Comparison of ENCODE assay signal across 31 cellular contexts in the genomic region with DNA sequence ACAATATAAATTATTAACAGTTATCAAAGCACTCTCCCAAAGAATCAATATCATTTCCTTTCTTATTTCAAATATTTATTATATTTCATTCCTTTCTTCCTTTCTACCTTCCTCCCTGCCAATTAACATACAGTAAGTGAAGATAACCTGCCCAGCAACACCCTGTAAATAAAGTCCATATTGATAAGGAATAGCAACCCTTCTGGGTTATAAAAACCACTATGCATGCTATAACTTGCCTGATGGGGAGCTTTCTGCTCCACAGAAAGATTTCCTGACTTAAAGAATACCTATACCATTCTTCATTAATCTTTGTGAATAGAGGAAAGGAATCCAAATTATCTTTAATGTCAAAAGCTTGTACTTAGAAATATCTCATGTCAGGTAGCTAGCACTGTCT.
"Had no signal": no experiment of that assay in that cellular context is flagged by ENCODE, and none has a peak within 500 bp of the region (broad histone marks: within the 10 kb centered on the region; RNA-seq: fewer than 3 reads in every experiment).

No MANE protein-coding gene starts in this region.

- H3K4me1 ChIP-seq: esophagus muscularis mucosa, gastroesophageal sphincter, heart right ventricle had no signal

- H3K36me3 ChIP-seq: brain microvascular endothelial cell had no signal

- H3K27me3 ChIP-seq: brain microvascular endothelial cell, esophagus muscularis mucosa, gastroesophageal sphincter, heart right ventricle had no signal

- H3K4me3 Mint-ChIP-seq: activated B cell treated with CpG ODN at 0.5 μM for 24 hours; activated CD8-positive, alpha-beta T cell treated with anti-CD3 and anti-CD28 coated beads for 36 hours; activated naive CD8-positive, alpha-beta T cell; activated T-cell treated with anti-CD3 and anti-CD28 coated beads, Interleukin-2, amount 50 U/mL, for 4 hours; activated T-helper 17 cell treated with anti-CD3 and anti-CD28 coated beads, Interleukin-2, amount 50 U/mL, for 72 hours; effector memory CD8-positive, alpha-beta T cell; T-helper 17 cell; T-helper 2 cell treated with Interferon-gamma antibody and Interleukin-4, amounts not matched to agents 5 μg/mL and 100 μg/mL, for 36 hours had no signal

- ATAC-seq: activated CD4-positive, CD25-positive, alpha-beta regulatory T cell treated with anti-CD3 and anti-CD28 coated beads, Interleukin-2, amount 50 U/mL, for 24 hours; activated CD8-positive, alpha-beta T cell treated with anti-CD3 and anti-CD28 coated beads for 36 hours; activated T-cell treated with anti-CD3 and anti-CD28 coated beads, Interleukin-2, amount 50 U/mL, for 4 hours; activated T-helper 17 cell treated with anti-CD3 and anti-CD28 coated beads, Interleukin-2, amount 50 U/mL, for 72 hours; effector memory CD8-positive, alpha-beta T cell; gastroesophageal sphincter; heart right ventricle; T-helper 17 cell had no signal

- H3K9me3 ChIP-seq: esophagus muscularis mucosa, gastroesophageal sphincter had no signal

- H3K4me1 Mint-ChIP-seq: activated B cell treated with CpG ODN at 0.5 μM for 24 hours; activated T-helper 17 cell treated with anti-CD3 and anti-CD28 coated beads, Interleukin-2, amount 50 U/mL, for 72 hours; T-helper 17 cell had no signal

- H3K9me3 Mint-ChIP-seq: activated CD8-positive, alpha-beta T cell treated with anti-CD3 and anti-CD28 coated beads for 36 hours; activated T-cell treated with anti-CD3 and anti-CD28 coated beads, Interleukin-2, amount 50 U/mL, for 4 hours; activated T-helper 17 cell treated with anti-CD3 and anti-CD28 coated beads, Interleukin-2, amount 50 U/mL, for 72 hours; effector memory CD8-positive, alpha-beta T cell; T-helper 2 cell treated with Interferon-gamma antibody and Interleukin-4, amounts not matched to agents 5 μg/mL and 100 μg/mL, for 36 hours had no signal

- H3K4me3 ChIP-seq: esophagus muscularis mucosa, gastroesophageal sphincter, heart right ventricle had no signal

- H3K27ac ChIP-seq: brain microvascular endothelial cell, esophagus muscularis mucosa, gastroesophageal sphincter, heart right ventricle, WERI-Rb-1 had no signal

- DNase-seq: activated B cell treated with CpG ODN at 0.5 μM for 24 hours; activated CD4-positive, alpha-beta T cell treated with anti-CD3 and anti-CD28 coated beads for 48 hours; activated CD4-positive, alpha-beta T cell treated with anti-CD3 and anti-CD28 coated beads, Interleukin-2, amount 50 U/mL, for 1 hour; activated CD4-positive, alpha-beta T cell treated with anti-CD3 and anti-CD28 coated beads, Interleukin-2, amount 50 U/mL, for 48 hours; activated CD8-positive, alpha-beta memory T cell treated with anti-CD3 and anti-CD28 coated beads for 24 hours; activated CD8-positive, alpha-beta T cell treated with anti-CD3 and anti-CD28 coated beads for 36 hours; activated effector memory CD4-positive, alpha-beta T cell treated with Interleukin-2 at 50 U/mL for 16 hours; activated gamma-delta T cell treated with Interleukin-2 at 50 U/mL for 16 hours; activated naive CD4-positive, alpha-beta T cell treated with anti-CD3 and anti-CD28 coated beads, Interleukin-2, amount 50 U/mL, for 16 hours; activated naive CD4-positive, alpha-beta T cell treated with Interleukin-2 at 50 U/mL for 16 hours; activated T-cell treated with anti-CD3 and anti-CD28 coated beads, Interleukin-2, amount 50 U/mL, for 4 hours; amniotic stem cell; anterior cingulate cortex; brain microvascular endothelial cell; caudate nucleus; cortex of kidney; effector CD4-positive, alpha-beta T cell; effector memory CD8-positive, alpha-beta T cell; erythroblast; foreskin melanocyte; heart right ventricle; T-helper 1 cell; T-helper 17 cell; T1000; WERI-Rb-1 had no signal

- H3K27ac Mint-ChIP-seq: activated B cell treated with CpG ODN at 0.5 μM for 24 hours; activated CD8-positive, alpha-beta T cell treated with anti-CD3 and anti-CD28 coated beads for 36 hours; activated naive CD8-positive, alpha-beta T cell; activated T-helper 17 cell treated with anti-CD3 and anti-CD28 coated beads, Interleukin-2, amount 50 U/mL, for 72 hours; effector memory CD8-positive, alpha-beta T cell; T-helper 17 cell; T-helper 2 cell treated with Interferon-gamma antibody and Interleukin-4, amounts not matched to agents 5 μg/mL and 100 μg/mL, for 36 hours had no signal

- H3K27me3 Mint-ChIP-seq: activated B cell treated with CpG ODN at 0.5 μM for 24 hours; activated CD8-positive, alpha-beta T cell treated with anti-CD3 and anti-CD28 coated beads for 36 hours; activated naive CD8-positive, alpha-beta T cell; activated T-helper 17 cell treated with anti-CD3 and anti-CD28 coated beads, Interleukin-2, amount 50 U/mL, for 72 hours; effector memory CD8-positive, alpha-beta T cell; T-helper 17 cell had no signal
